Comparison of ENCODE assay signal across 8 cellular contexts in the genomic region with DNA sequence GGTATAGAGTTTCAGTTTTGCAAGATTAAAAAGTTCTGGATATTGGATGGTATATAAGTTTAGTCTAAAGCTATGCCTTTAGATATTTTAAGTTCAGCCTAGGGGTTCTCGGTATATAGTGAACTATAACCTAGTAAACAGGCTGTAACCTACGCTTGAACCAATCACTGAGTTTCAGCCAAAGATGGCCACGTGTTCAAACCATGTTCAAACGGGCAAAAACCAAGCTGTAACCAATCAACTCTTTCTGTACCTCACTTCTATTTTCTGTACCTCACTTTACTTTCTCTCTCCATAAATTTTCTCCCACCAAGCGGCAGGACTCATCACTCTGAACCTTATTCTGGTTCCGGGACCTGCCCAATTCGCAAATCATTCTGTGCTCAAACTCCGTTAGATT. TPM values are rescaled to one million over a fixed set of nuclear protein-coding genes. Genes with fewer than 3 reads are reported as not detected.
DNase-seq lines count a peak whose midpoint lies in the region; ATAC-seq, FAIRE-seq and TF ChIP-seq lines count a peak whose summit lies in the region.

No MANE protein-coding gene starts in this region.

- H2AFZ ChIP-seq in PC-3 (ENCODE audit: low read length), result peak overlapping the region; percentile 91
- H2AFZ ChIP-seq in endothelial cell of umbilical vein (ENCODE audit: low read depth, low read length), result no peak overlapping the region

- peak overlapping the region; percentile 90 for H3K9ac ChIP-seq in PC-3 (ENCODE audit: low read length)
- peak overlapping the region; percentile 95 for H3K9ac ChIP-seq in endothelial cell of umbilical vein (replicated peaks; ENCODE audit: extremely low read depth, insufficient read depth, low read length)

- no peaks in the 10 kb centered on the region for H3F3A ChIP-seq in PC-3 (ENCODE audit: low read length, unreplicated experiment)

- peak overlapping the region; percentile 99 for H3K4me2 ChIP-seq in PC-3 (ENCODE audit: low read length)
- peak overlapping the region; percentile 77 for H3K4me2 ChIP-seq in endothelial cell of umbilical vein (ENCODE audit: insufficient read depth, low read length)

- POLR2A ChIA-PET in PC-3 (lab: Charles Lee; ENCODE audit: unreplicated experiment), result interaction anchor here (0.8 kb wide), 1 partner anchor 23 kb away, joined by 6 read pairs; no protein-coding TSS in a partner anchor
- POLR2A ChIA-PET in endothelial cell of umbilical vein (lab: Charles Lee), result interaction anchor here (1.5 to 1.7 kb wide), 2 partner anchors 23 to 67 kb away, joined by 8 to 10 read pairs; no protein-coding TSS in a partner anchor

- peak overlapping the region; percentile 95 for H3K27ac ChIP-seq in PC-3 (ENCODE audit: low read length)
- H3K27ac ChIP-seq in endothelial cell of umbilical vein (ENCODE audit: insufficient read depth, low read depth, low read length), result no peak overlapping the region

- no peak for TF ChIP-seq POLR2A in endothelial cell of umbilical vein (IDR thresholded peaks at IDR 0.05; ENCODE audit: low read depth, low read length)

- peaks cover 7% of the 10 kb centered on the region; the same call in 1 of the 2 replicates for H3K36me3 ChIP-seq in PC-3 (ENCODE audit: low read depth, low read length)
- H3K36me3 ChIP-seq in endothelial cell of umbilical vein (ENCODE audit: control insufficient read depth in 2 of 2, extremely low read depth in 1 of 2, insufficient read depth in 2 of 2, low read length in 2 of 2), result no peaks in the 10 kb centered on the region

- no peak for FAIRE-seq in endothelial cell of umbilical vein (lab: Jason Lieb, UNC)

- H3K9me3 ChIP-seq in PC-3 (ENCODE audit: low read length), result no peaks in the 10 kb centered on the region
- H3K9me3 ChIP-seq in endothelial cell of umbilical vein (replicated peaks; ENCODE audit: control insufficient read depth, insufficient read depth, low read length), result no peaks in the 10 kb centered on the region

- TF ChIP-seq CTCF in GM12864 (IDR thresholded peaks at IDR 0.05; ENCODE audit: low read depth, low read length, missing control alignments) (no peak), PC-3 (conservative IDR thresholded peaks at IDR 0.05; ENCODE audit: low read depth, low read length) (no peak), endothelial cell of umbilical vein (IDR thresholded peaks at IDR 0.05; ENCODE audit: extremely low read depth in 1 of 2, insufficient read depth in 1 of 2, low read depth in 1 of 2, low read length in 2 of 2) (no peak), retinal pigment epithelial cell (conservative IDR thresholded peaks at IDR 0.05; ENCODE audit: low read depth, low read length) (no peak)

- no peaks in the 10 kb centered on the region for H3K9me2 ChIP-seq in PC-3 (replicated peaks; ENCODE audit: low read length)

- dilution Hi-C loops in endothelial cell of umbilical vein (cut with MboI; ENCODE audit: extremely low pct_ligation_motif_present, low sequenced_read_pairs), result no loop called here

- intact Hi-C loops in PC-3 (cut with micrococcal nuclease) (loop anchor here (2.0 kb wide), 1 partner anchor 14 kb away; no protein-coding TSS in a partner anchor), endothelial cell of umbilical vein (cut with micrococcal nuclease) (no loop called here)

- H3K4me3 ChIP-seq in GM12864 (ENCODE audit: low read depth, low read length) (peak overlapping the region; percentile 69), PC-3 (ENCODE audit: low read length) (peak overlapping the region; percentile 89), endothelial cell of umbilical vein (replicated peaks in 1 of 3; ENCODE audit: insufficient read depth in 1 of 3, low read depth in 1 of 3, low read length in 3 of 3) (peak overlapping the region in 1 of 3 experiments; percentile 88), retinal pigment epithelial cell (ENCODE audit: low read length) (peak overlapping the region; percentile 87)

- ATAC-seq in PC-3 (no peak), GM21717 (IDR thresholded peaks at IDR 0.05; ENCODE audit: unreplicated experiment) (no peak)

- H3K79me2 ChIP-seq in PC-3 (ENCODE audit: low read length) (peaks cover 57% of the 10 kb centered on the region), endothelial cell of umbilical vein (ENCODE audit: control insufficient read depth, insufficient read depth, low read length) (peaks cover 55% of the 10 kb centered on the region)

- CTCF ChIA-PET in PC-3 (lab: Charles Lee), result no interaction called here
- CTCF ChIA-PET in endothelial cell of umbilical vein (lab: Charles Lee), result interaction anchor here (0.7 to 2.6 kb wide), 9 partner anchors 10 to 526 kb away, joined by 3 to 27 read pairs (median 7); no protein-coding TSS in a partner anchor

- BruUV-seq in PC-3 (replicated peaks; lab: Mats Ljungman, UMichigan), result no TSS peak
- no TSS peak for BruUV-seq in endothelial cell of umbilical vein (replicated peaks; lab: Mats Ljungman, UMichigan)

- H4K20me1 ChIP-seq in PC-3 (ENCODE audit: low read length) (no peaks in the 10 kb centered on the region), endothelial cell of umbilical vein (replicated peaks; ENCODE audit: control insufficient read depth, extremely low read depth, insufficient read depth, low read length) (peaks cover 3% of the 10 kb centered on the region)

- H3K4me1 ChIP-seq in PC-3 (ENCODE audit: insufficient read depth, low read length) (peaks cover 9% of the 10 kb centered on the region), endothelial cell of umbilical vein (ENCODE audit: control insufficient read depth, extremely low read depth, insufficient read depth, low read length) (peaks cover 7% of the 10 kb centered on the region)

- H3K27me3 ChIP-seq in PC-3 (ENCODE audit: low read length) (no peaks in the 10 kb centered on the region), endothelial cell of umbilical vein (ENCODE audit: control insufficient read depth in 2 of 2, insufficient read depth in 2 of 2, low read length in 2 of 2) (no peaks in the 10 kb centered on the region)

- no peaks in the 10 kb centered on the region for H3K9me1 ChIP-seq in endothelial cell of umbilical vein (replicated peaks; ENCODE audit: control insufficient read depth, extremely low read depth, insufficient read depth, low read length)

- DNase-seq in GM12864 (ENCODE audit: low read depth) (no peak), PC-3 (no peak), endothelial cell of umbilical vein (ENCODE audit: low read depth, low spot score) (no peak), retinal pigment epithelial cell (ENCODE audit: low read depth) (no peak), mesenteric fat pad (ENCODE audit: low spot score) (no peak), islet precursor cell (no peak)
- DNase-seq in activated CD4-positive, alpha-beta T cell treated with anti-CD3 and anti-CD28 coated beads for 4 hours, result no peak

TF ChIP-seq in endothelial cell of umbilical vein, 7 proteins besides CTCF, POLR2A, EP300 and RAD21:
- TF ChIP-seq POLR2AphosphoS5 (IDR thresholded peaks at IDR 0.05; ENCODE audit: insufficient read depth, low read depth, low read length) (no peak), FOS (IDR thresholded peaks at IDR 0.05; ENCODE audit: borderline replicate concordance, insufficient read depth, low read length) (no peak)
- TF ChIP-seq, protein P1, sequence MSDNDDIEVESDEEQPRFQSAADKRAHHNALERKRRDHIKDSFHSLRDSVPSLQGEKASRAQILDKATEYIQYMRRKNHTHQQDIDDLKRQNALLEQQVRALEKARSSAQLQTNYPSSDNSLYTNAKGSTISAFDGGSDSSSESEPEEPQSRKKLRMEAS (IDR thresholded peaks at IDR 0.05; ENCODE audit: insufficient read depth, insufficient read length), result no peak

RNA-seq across cellular contexts. Expression of gene TMBIM4, which starts 1.4 kb away (rescaled TPM):
- 36.3 and 63.2 TPM in 2 replicates for total RNA-seq in PC-3 (2014; rRNA removed)
- total RNA-seq in endothelial cell of umbilical vein, result 74.1 and 78.1 TPM in 2 replicates
- polyA plus RNA-seq in endothelial cell of umbilical vein, result 363 and 370 TPM in 2 replicates
- polyA plus RNA-seq in endothelial cell of umbilical vein (2011; cell fraction: cytosol; rRNA removed), result 148 and 198 TPM in 2 replicates
- 62.3 and 69.5 TPM in 2 replicates for polyA plus RNA-seq in endothelial cell of umbilical vein (2011; cell fraction: nucleus; rRNA removed)
- 72.7 and 85.8 TPM in 2 replicates for polyA plus RNA-seq in endothelial cell of umbilical vein (2012)
- polyA minus RNA-seq in endothelial cell of umbilical vein, result 75.8 and 76.8 TPM in 2 replicates
- 24.6 TPM for polyA minus RNA-seq in endothelial cell of umbilical vein (2011; cell fraction: cytosol; rRNA and poly(A)+ RNA removed)
- polyA minus RNA-seq in endothelial cell of umbilical vein (2011; cell fraction: nucleus; rRNA and poly(A)+ RNA removed), result 28.7 and 32.6 TPM in 2 replicates
- total RNA-seq in mesenteric fat pad, result 146 TPM

RNA-seq across cellular contexts. Expression of gene IRAK3, which starts 20.6 kb away (rescaled TPM):
- total RNA-seq in PC-3 (2014; rRNA removed), result not detected in 2 replicates
- 7.4 and 8.5 TPM in 2 replicates for total RNA-seq in endothelial cell of umbilical vein
- 2.0 and 2.3 TPM in 2 replicates for polyA plus RNA-seq in endothelial cell of umbilical vein
- 3.0 and 3.2 TPM in 2 replicates for polyA plus RNA-seq in endothelial cell of umbilical vein (2011; cell fraction: cytosol; rRNA removed)
- 6.9 and 7.4 TPM in 2 replicates for polyA plus RNA-seq in endothelial cell of umbilical vein (2011; cell fraction: nucleus; rRNA removed)
- 1.2 and 2.1 TPM in 2 replicates for polyA plus RNA-seq in endothelial cell of umbilical vein (2012)
- 6.3 and 11.1 TPM in 2 replicates for polyA minus RNA-seq in endothelial cell of umbilical vein
- polyA minus RNA-seq in endothelial cell of umbilical vein (2011; cell fraction: cytosol; rRNA and poly(A)+ RNA removed), result not detected
- 6.0 and 7.9 TPM in 2 replicates for polyA minus RNA-seq in endothelial cell of umbilical vein (2011; cell fraction: nucleus; rRNA and poly(A)+ RNA removed)
- total RNA-seq in mesenteric fat pad, result 58.9 TPM

RNA-seq across cellular contexts. Expression of gene LLPH, which starts 37.9 kb away (rescaled TPM):
- total RNA-seq in PC-3 (2014; rRNA removed) (11.2 and 16.5 TPM in 2 replicates), endothelial cell of umbilical vein (34.0 and 35.6 TPM in 2 replicates), mesenteric fat pad (25.4 TPM)
- 3.4 and 4.0 TPM in 2 replicates for polyA plus RNA-seq in endothelial cell of umbilical vein
- 8.2 and 10.1 TPM in 2 replicates for polyA plus RNA-seq in endothelial cell of umbilical vein (2011; cell fraction: cytosol; rRNA removed)
- 2.7 and 4.8 TPM in 2 replicates for polyA plus RNA-seq in endothelial cell of umbilical vein (2011; cell fraction: nucleus; rRNA removed)
- polyA plus RNA-seq in endothelial cell of umbilical vein (2012), result 42.7 and 61.2 TPM in 2 replicates
- 1.8 and 2.3 TPM in 2 replicates for polyA minus RNA-seq in endothelial cell of umbilical vein
- 2.9 TPM for polyA minus RNA-seq in endothelial cell of umbilical vein (2011; cell fraction: cytosol; rRNA and poly(A)+ RNA removed)
- polyA minus RNA-seq in endothelial cell of umbilical vein (2011; cell fraction: nucleus; rRNA and poly(A)+ RNA removed), result 1.9 and 3.3 TPM in 2 replicates
